ENCODE assay signal across 8 cellular contexts in the genomic region with DNA sequence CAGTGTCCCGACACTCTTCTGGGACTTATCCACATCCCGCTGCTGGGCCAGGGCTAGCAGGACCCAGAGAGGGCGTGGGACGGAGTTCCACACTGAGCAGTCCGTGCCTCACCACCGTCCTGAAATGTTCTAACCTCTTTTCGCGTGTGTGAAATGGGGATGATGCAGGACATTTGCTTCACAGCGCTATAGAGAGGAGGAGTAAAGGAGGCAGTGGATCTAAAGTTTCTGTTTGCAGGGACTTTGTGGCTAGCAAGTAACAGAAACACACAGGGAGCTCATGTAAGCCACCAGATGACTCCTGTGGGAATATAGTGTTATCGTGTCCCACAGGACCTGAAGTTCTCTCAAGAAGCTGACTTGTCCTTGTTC. TPM values are rescaled to one million over a fixed set of nuclear protein-coding genes. Genes with fewer than 3 reads are reported as not detected.
A peak's percentile ranks its signal among the peaks of the same experiment; 100 is the strongest.
DNase-seq lines count a peak whose midpoint lies in the region; ATAC-seq and TF ChIP-seq lines count a peak whose summit lies in the region.

No MANE protein-coding gene starts in this region.

- no peak for DNase-seq in Panc1 (ENCODE audit: low read depth, low spot score)
- no peak for DNase-seq in endodermal cell
- peak; percentile 24 for DNase-seq in myocyte (ENCODE audit: low read depth)
- DNase-seq in cerebellar cortex (ENCODE audit: low spot score): no peak
- DNase-seq in SIG-M5 (lab: John Stamatoyannopoulos, UW): no peak
- DNase-seq in NCI-H2227 (lab: John Stamatoyannopoulos, UW; ENCODE audit: unreplicated experiment): no peak

- POLR2A ChIA-PET in Panc1 (lab: Charles Lee): interaction anchor here (0.7 to 1.1 kb wide), 2 partner anchors 11 to 77 kb away, joined by 3 read pairs; no protein-coding TSS in a partner anchor

- no TSS peak for BruUV-seq in Panc1 (replicated peaks; lab: Mats Ljungman, UMichigan)

- H3K36me3 ChIP-seq in Panc1 (ENCODE audit: control insufficient read depth, insufficient read depth, low read length) (no peaks in the 10 kb centered on the region; the same call in 1 of the 2 replicates), endodermal cell (ENCODE audit: control insufficient read depth, insufficient read depth, low read length) (peaks cover 14% of the 10 kb centered on the region)

- in situ Hi-C loops in Panc1 (cut with HindIII; ENCODE audit: low pct_unique_long_range_greater_than_20kb, low sequenced_read_pairs): no loop called here

- TF ChIP-seq CTCF in Panc1 (IDR thresholded peaks at IDR 0.05) (no peak), endodermal cell (conservative IDR thresholded peaks at IDR 0.05) (no peak)

- peak overlapping the region; percentile 72 for H3K9ac ChIP-seq in endodermal cell (ENCODE audit: extremely low read depth, low read length, poor library complexity, severe bottlenecking)

- H3K27me3 Mint-ChIP-seq in endodermal cell (ENCODE audit: insufficient read depth): no peaks in the 10 kb centered on the region

- no peaks in the 10 kb centered on the region for H3K9me3 ChIP-seq in Panc1 (ENCODE audit: control insufficient read depth, insufficient read depth, low read depth, low read length)
- H3K9me3 ChIP-seq in endodermal cell (ENCODE audit: control insufficient read depth, low read length): no peaks in the 10 kb centered on the region

- H3K4me3 ChIP-seq in Panc1 (ENCODE audit: low read depth in 2 of 2, low read length in 2 of 2) (peak overlapping the region; percentile 88 to 100), endodermal cell (ENCODE audit: low read length) (peak overlapping the region; percentile 97)

- H3K27ac ChIP-seq in Panc1 (ENCODE audit: low read length) (peak overlapping the region; percentile 99), endodermal cell (ENCODE audit: low read depth, low read length) (no peak overlapping the region)

- H3K27me3 ChIP-seq in Panc1 (ENCODE audit: control insufficient read depth, insufficient read depth, low read length) (no peaks in the 10 kb centered on the region), endodermal cell (ENCODE audit: control insufficient read depth, insufficient read depth, low read length, poor library complexity, severe bottlenecking) (no peaks in the 10 kb centered on the region)

- H3K27ac Mint-ChIP-seq in endodermal cell: peak overlapping the region; percentile 96

- H3K4me1 ChIP-seq in Panc1 (ENCODE audit: control insufficient read depth, insufficient read depth, low read length) (peaks cover 13% of the 10 kb centered on the region; the same call in 1 of the 2 replicates), endodermal cell (ENCODE audit: control insufficient read depth, insufficient read depth, low read length) (no peaks in the 10 kb centered on the region)

- peak; percentile 5 for ATAC-seq in GM19023 (IDR thresholded peaks at IDR 0.05; ENCODE audit: unreplicated experiment)
- ATAC-seq in Panc1: peak; percentile 29
- ATAC-seq in HG03439 (IDR thresholded peaks at IDR 0.05; ENCODE audit: unreplicated experiment): no peak

- peaks cover 15% of the 10 kb centered on the region for H3K36me3 Mint-ChIP-seq in endodermal cell (ENCODE audit: low read depth)

- intact Hi-C loops in Panc1 (cut with micrococcal nuclease; ENCODE audit: unreplicated experiment): no loop called here

- H3K4me1 Mint-ChIP-seq in endodermal cell: peaks cover 4% of the 10 kb centered on the region

- H3K4me3 Mint-ChIP-seq in endodermal cell: peak overlapping the region; percentile 79

- 8 to 9% methylated on average over 8 to 10 of the region's 10 CpGs for WGBS in endodermal cell (ENCODE audit: insufficient coverage in 1 of 2, insufficient read length in 1 of 2), 2 experiments

- CTCF ChIA-PET in Panc1 (lab: Charles Lee): no interaction called here

- no peaks in the 10 kb centered on the region for H3K9me3 Mint-ChIP-seq in endodermal cell

RNA-seq across cellular contexts. Expression of a gene that starts 0.6 kb away (rescaled TPM):
- total RNA-seq in Panc1 (2021; ENCODE audit: unreplicated experiment) (107 TPM), endodermal cell (10 to 100 TPM; 50.8 to 53.6 TPM), myocyte (52.9 and 53.0 TPM in 2 replicates)
- polyA plus RNA-seq in Panc1 (2012; ENCODE audit: insufficient read length): 111 TPM
- polyA plus RNA-seq in endodermal cell (2013, experiment 1 of 2): 47.9 TPM
- 37.1 TPM for polyA plus RNA-seq in endodermal cell (2013, experiment 2 of 2)
- 64.3 TPM for polyA plus RNA-seq in myocyte (2012)

RNA-seq across cellular contexts. Expression of a gene that starts 5.5 kb away (rescaled TPM):
- 65.5 TPM for total RNA-seq in Panc1 (2021; ENCODE audit: unreplicated experiment)
- polyA plus RNA-seq in Panc1 (2012; ENCODE audit: insufficient read length): 101 TPM
- 10 to 100 TPM; 55.0 to 59.3 TPM for total RNA-seq in endodermal cell
- 45.8 TPM for polyA plus RNA-seq in endodermal cell (2013, experiment 1 of 2)
- 38.0 TPM for polyA plus RNA-seq in endodermal cell (2013, experiment 2 of 2)
- 55.0 and 58.7 TPM in 2 replicates for total RNA-seq in myocyte
- 49.4 TPM for polyA plus RNA-seq in myocyte (2012)

RNA-seq across cellular contexts. Expression of a gene that starts 29.1 kb away (rescaled TPM):
- total RNA-seq in Panc1 (2021; ENCODE audit: unreplicated experiment) (144 TPM), endodermal cell (10 to 100 TPM in 1 of 2 donors, 1 to 10 TPM in 1; 3.8 to 12.4 TPM), myocyte (10.3 and 12.2 TPM in 2 replicates)
- 276 TPM for polyA plus RNA-seq in Panc1 (2012; ENCODE audit: insufficient read length)
- 2.7 TPM for polyA plus RNA-seq in endodermal cell (2013, experiment 1 of 2)
- 2.3 TPM for polyA plus RNA-seq in endodermal cell (2013, experiment 2 of 2)
- 5.2 TPM for polyA plus RNA-seq in myocyte (2012)

RNA-seq across cellular contexts. Expression of a gene that starts 36.6 kb away (rescaled TPM):
- total RNA-seq in Panc1 (2021; ENCODE audit: unreplicated experiment): 5.2 TPM
- 7.8 TPM for polyA plus RNA-seq in Panc1 (2012; ENCODE audit: insufficient read length)
- total RNA-seq in endodermal cell: 10 to 100 TPM; 26.8 to 27.7 TPM
- 8.8 TPM for polyA plus RNA-seq in endodermal cell (2013, experiment 1 of 2)
- polyA plus RNA-seq in endodermal cell (2013, experiment 2 of 2): 7.5 TPM
- 5.8 and 8.5 TPM in 2 replicates for total RNA-seq in myocyte
- 7.0 TPM for polyA plus RNA-seq in myocyte (2012)

RNA-seq across cellular contexts. Expression of a gene that starts 50.3 kb away (rescaled TPM):
- 16.3 TPM for total RNA-seq in Panc1 (2021; ENCODE audit: unreplicated experiment)
- 8.2 TPM for polyA plus RNA-seq in Panc1 (2012; ENCODE audit: insufficient read length)
- total RNA-seq in endodermal cell: 10 to 100 TPM; 13.9 to 20.0 TPM
- 11.9 TPM for polyA plus RNA-seq in endodermal cell (2013, experiment 1 of 2)
- polyA plus RNA-seq in endodermal cell (2013, experiment 2 of 2): 10.1 TPM
- total RNA-seq in myocyte: 24.6 and 26.5 TPM in 2 replicates
- polyA plus RNA-seq in myocyte (2012): 11.8 TPM

Comparison
In these comparisons a context has a peak if more than half of its experiments do, and no peak if none do; other contexts are left out.
1. RNA of a gene that starts 29.1 kb away (total RNA-seq): 144 TPM in Panc1 (single experiment); 3.8 to 12.4 TPM in endodermal cell and 10.3 to 12.2 TPM in myocyte; every median in the first group is over 10 times any median in the second.